16 cellular contexts compared by ENCODE assay signal in the genomic region with DNA sequence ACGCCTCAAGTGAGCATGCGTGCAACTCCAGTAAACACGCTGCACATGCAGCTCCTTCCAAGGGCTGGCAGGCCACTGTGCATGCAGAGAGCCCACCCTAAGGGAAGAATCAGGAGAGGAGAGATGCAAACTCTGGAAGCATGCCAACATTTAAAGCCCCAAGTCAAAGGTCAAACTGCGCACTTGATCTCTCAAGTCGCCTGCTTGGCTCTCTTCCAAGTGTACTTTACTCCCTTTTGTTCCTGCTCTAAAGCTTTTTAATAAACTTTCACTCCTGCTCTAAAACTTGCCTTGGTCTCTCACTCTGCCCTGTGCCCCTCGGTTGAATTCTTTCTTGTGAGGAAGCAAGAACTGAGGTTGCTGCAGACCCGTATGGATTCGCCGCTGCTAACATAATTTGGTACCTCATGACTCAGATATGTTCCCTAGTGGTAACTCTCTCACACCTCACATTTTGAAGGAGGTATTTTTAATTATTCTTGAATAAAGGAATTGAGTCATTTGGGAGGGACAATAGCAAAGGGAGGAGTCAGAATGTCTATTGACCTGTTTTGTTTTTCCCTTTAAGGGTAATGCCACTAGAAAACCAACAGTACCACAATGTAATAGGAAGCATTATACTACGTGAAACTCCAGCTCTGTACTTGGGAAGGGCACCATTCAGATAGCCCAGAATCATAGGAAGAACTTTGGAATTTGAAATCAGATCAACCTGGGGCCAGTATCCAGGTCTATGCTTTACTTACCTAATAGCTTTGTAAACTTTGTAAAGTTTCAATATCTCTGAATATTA. TPM values are rescaled to one million over a fixed set of nuclear protein-coding genes. Genes with fewer than 3 reads are reported as not detected.
DNase-seq lines count a peak whose midpoint lies in the region; ATAC-seq and TF ChIP-seq lines count a peak whose summit lies in the region.
"Had no signal": no experiment of that assay in that cellular context is flagged by ENCODE, and none has a peak within 500 bp of the region (broad histone marks: within the 10 kb centered on the region; RNA-seq: fewer than 3 reads in every experiment).

No MANE protein-coding gene starts in this region.

- 69 to 77% (median 72%) methylated on average over 10 of the region's 10 CpGs for WGBS in heart left ventricle, 4 donors
- WGBS in thyroid gland, 2 donors = 39% methylated on average over 10 of the region's 10 CpGs
- WGBS in aorta, 2 donors = 74 to 82% methylated on average over 10 of the region's 10 CpGs

- peak overlapping the region in 9 of 12 donors; percentile 78 to 98 (median 92) for H3K27ac ChIP-seq in heart left ventricle
- H3K27ac ChIP-seq in thyroid gland = peak overlapping the region; percentile 32 to 53 (median 34)
- H3K27ac ChIP-seq in aorta (ENCODE audit: low read depth in 1 of 2, low read length in 2 of 2) = no peak overlapping the region
- H3K27ac ChIP-seq: tibial artery had no signal

- H3K9me3 ChIP-seq in heart left ventricle (no peaks in the 10 kb centered on the region), thyroid gland (no peaks in the 10 kb centered on the region), aorta (ENCODE audit: control insufficient read depth, low read length) (no peaks in the 10 kb centered on the region)
- H3K9me3 ChIP-seq: tibial artery had no signal

- TF ChIP-seq CTCF in heart left ventricle (IDR thresholded peaks at IDR 0.05) (no peak), thyroid gland (IDR thresholded peaks at IDR 0.05) (no peak)

- ATAC-seq in heart left ventricle = no peak
- ATAC-seq in Right ventricle myocardium superior (ENCODE audit: poor library complexity) = no peak
- ATAC-seq in esophagus mucosa = peak; percentile 71
- no peak for ATAC-seq in aorta (ENCODE audit: low FRiP score)
- ATAC-seq in HG03108 (IDR thresholded peaks at IDR 0.05; ENCODE audit: unreplicated experiment) = no peak
- ATAC-seq: activated CD8-positive, alpha-beta memory T cell treated with anti-CD3 and anti-CD28 coated beads, Interleukin-2, amount 10 ng/mL, durations not matched to agents 7 days and 5 days; sciatic nerve had no signal

- TF ChIP-seq POLR2A in heart left ventricle (IDR thresholded peaks at IDR 0.05) (no peak), thyroid gland (IDR thresholded peaks at IDR 0.05) (no peak)

- DNase-seq in heart left ventricle (no peak), Right ventricle myocardium superior (no peak), NCI-H82 (lab: John Stamatoyannopoulos, UW) (peak; percentile 70), thyroid gland (peak; percentile 47 to 62), aorta (no peak), globus pallidus (ENCODE audit: low spot score) (no peak)
- DNase-seq: activated CD8-positive, alpha-beta memory T cell treated with anti-CD3 and anti-CD28 coated beads, Interleukin-2, amount 10 ng/mL, durations not matched to agents 7 days and 5 days; dorsolateral prefrontal cortex; MV-4-11; NCI-H446; stimulated activated CD4-positive, alpha-beta T cell treated with anti-CD3 and anti-CD28 coated beads, Interleukin-4, amount 100 ng/mL, for 24 hours; tibial artery had no signal

- H3K4me1 ChIP-seq in heart left ventricle = peaks cover 0 to 36% (median 16%) of the 10 kb centered on the region in 12 donors
- peaks cover 17 to 18% of the 10 kb centered on the region in 2 donors for H3K4me1 ChIP-seq in thyroid gland
- no peaks in the 10 kb centered on the region for H3K4me1 ChIP-seq in aorta (ENCODE audit: control insufficient read depth in 1 of 2, insufficient read depth in 2 of 2, low read length in 2 of 2)

- H3K4me3 ChIP-seq in heart left ventricle = no peak overlapping the region
- no peak overlapping the region for H3K4me3 ChIP-seq in thyroid gland (replicated peaks in 1 of 3)
- no peak overlapping the region for H3K4me3 ChIP-seq in aorta (ENCODE audit: low read length in 2 of 2)
- H3K4me3 ChIP-seq: dorsolateral prefrontal cortex, tibial artery had no signal

- intact Hi-C loops in heart left ventricle (cut with DNase I) = loop anchor here in 1 of 10 donors (2.0 kb wide), 1 partner anchor 15 kb away; no protein-coding TSS in a partner anchor
- intact Hi-C loops in Right ventricle myocardium superior (cut with DNase I) = no loop called here
- intact Hi-C loops in thyroid gland (cut with DNase I) = no loop called here
- intact Hi-C loops in aorta (cut with DNase I) = no loop called here

- no peaks in the 10 kb centered on the region for H3K36me3 ChIP-seq in heart left ventricle
- H3K36me3 ChIP-seq in thyroid gland = no peaks in the 10 kb centered on the region
- H3K36me3 ChIP-seq in aorta (ENCODE audit: control insufficient read depth in 1 of 2, insufficient read depth in 2 of 2, low read length in 1 of 2) = no peaks in the 10 kb centered on the region
- H3K36me3 ChIP-seq: tibial artery had no signal

- H3K27me3 ChIP-seq in heart left ventricle (no peaks in the 10 kb centered on the region), thyroid gland (no peaks in the 10 kb centered on the region), aorta (ENCODE audit: control insufficient read depth in 1 of 2, insufficient read depth in 2 of 2, low read length in 1 of 2) (no peaks in the 10 kb centered on the region)
- H3K27me3 ChIP-seq: dorsolateral prefrontal cortex, tibial artery had no signal

RNA-seq across cellular contexts. Expression of gene DGKG, which starts 19.6 kb away (rescaled TPM):
- total RNA-seq in heart left ventricle (10 to 100 TPM; 21.6 to 59.3 (median 35.9) TPM), Right ventricle myocardium superior (30.8 TPM), esophagus mucosa (0.40 TPM), thyroid gland (10 to 100 TPM; 14.5 to 35.1 (median 20.3) TPM), aorta (10 to 100 TPM; 12.8 to 37.1 TPM)
- polyA plus RNA-seq in heart left ventricle (10 to 100 TPM in 1 of 2 donors, 1 to 10 TPM in 1; 9.0 to 18.4 TPM), aorta (1 to 10 TPM in 1 of 2 donors, under 1 TPM in 1; 0.95 to 1.9 TPM)
- total RNA-seq: lung microvascular endothelial cell had no signal

Comparison
In these comparisons a context has a peak if more than half of its experiments do, and no peak if none do; other contexts are left out.
1. DNase-seq: peak in NCI-H82 (single experiment) and thyroid gland (2 of 2); none in heart left ventricle (0 of 5), Right ventricle myocardium superior (single experiment), aorta (0 of 2) and globus pallidus (single experiment).
2. H3K27ac ChIP-seq: peak in heart left ventricle (9 of 12) and thyroid gland (3 of 3); none in aorta (0 of 2).